In genomic region chr9:34579097-34579818, GRCh38 we compare ENCODE assay signal across 18 cellular contexts. TPM values are rescaled to one million over a fixed set of nuclear protein-coding genes. Genes with fewer than 3 reads are reported as not detected.
A peak's percentile ranks its signal among the peaks of the same experiment; 100 is the strongest.
DNase-seq lines count a peak whose midpoint lies in the region; ATAC-seq, FAIRE-seq and TF ChIP-seq lines count a peak whose summit lies in the region.
"Had no signal": no experiment of that assay in that cellular context is flagged by ENCODE, and none has a peak within 500 bp of the region (broad histone marks: within the 10 kb centered on the region; RNA-seq: fewer than 3 reads in every experiment).

No MANE protein-coding gene starts in this region.

- TF ChIP-seq RAD21 in HepG2 (CRISPR knock-in tag; IDR thresholded peaks at IDR 0.05): no peak

- H4K20me1 ChIP-seq in HepG2 (ENCODE audit: insufficient read depth, low read length): no peaks in the 10 kb centered on the region

- H3K9me3 ChIP-seq in A673 (ENCODE audit: low read depth, low read length, poor library complexity, severe bottlenecking): no peaks in the 10 kb centered on the region
- H3K9me3 ChIP-seq in HUES64 (ENCODE audit: insufficient read depth, low read depth, low read length): no peaks in the 10 kb centered on the region
- H3K9me3 ChIP-seq in HepG2 (ENCODE audit: low read length): no peaks in the 10 kb centered on the region
- H3K9me3 ChIP-seq: neutrophil, tibial artery had no signal

- WGBS in HUES64: 9% methylated on average over 9 of the region's 17 CpGs
- no CpG with 5 or more reads among the region's 17 CpGs for WGBS in mesendoderm (ENCODE audit: extremely low coverage, insufficient coverage, low lambda C conversion rate)
- WGBS in HepG2 (ENCODE audit: low lambda C conversion rate): 25% methylated on average over 16 of the region's 17 CpGs

- H3K27me3 ChIP-seq in A673 (replicated peaks; ENCODE audit: insufficient read depth, low read depth, low read length, poor library complexity) (peaks cover 9% of the 10 kb centered on the region), HUES64 (ENCODE audit: insufficient read depth, low read length) (peaks cover 93% of the 10 kb centered on the region), dorsolateral prefrontal cortex (peaks cover 0 to 22% (median 0%) of the 10 kb centered on the region in 45 donors), mesendoderm (ENCODE audit: insufficient read depth, low read length, poor library complexity) (peaks cover 1% of the 10 kb centered on the region), HepG2 (ENCODE audit: control insufficient read depth in 1 of 2, insufficient read depth in 2 of 2, low read length in 2 of 2) (peaks cover 13 to 73% of the 10 kb centered on the region in 2 experiments; a peak in 4 of 5 replicates)

- peaks cover 22% of the 10 kb centered on the region for H3K4me1 ChIP-seq in A673 (ENCODE audit: insufficient read depth, low read length, poor library complexity, severe bottlenecking)
- H3K4me1 ChIP-seq in HUES64 (ENCODE audit: insufficient read depth, low read length): peaks cover 43% of the 10 kb centered on the region
- peaks cover 22% of the 10 kb centered on the region for H3K4me1 ChIP-seq in mesendoderm (ENCODE audit: control insufficient read depth, low read depth, low read length)
- no peaks in the 10 kb centered on the region for H3K4me1 ChIP-seq in HepG2 (ENCODE audit: insufficient read depth, low read length)

- no peak overlapping the region for H4K5ac ChIP-seq in mesendoderm (ENCODE audit: low read length)

- DNase-seq in A673 (ENCODE audit: low spot score) (peak; percentile 40), dorsolateral prefrontal cortex (no peak), mesendoderm (no peak), HepG2 (ENCODE audit: low spot score) (no peak), GF-D8 (lab: John Stamatoyannopoulos, UW) (no peak)
- no peak for DNase-seq in activated CD4-positive, alpha-beta T cell treated with anti-CD3 and anti-CD28 coated beads for 1 hour
- DNase-seq: activated gamma-delta T cell treated with Interleukin-2 at 50 U/mL for 16 hours, dermis blood vessel endothelial cell, NCI-H2171 treated with DMSO at 0.1 percent for 48 hours, tibial artery had no signal

- H3K27ac ChIP-seq in A673 (ENCODE audit: low read depth, low read length, poor library complexity, severe bottlenecking) (no peak overlapping the region), HUES64 (ENCODE audit: low read depth, low read length) (no peak overlapping the region), dorsolateral prefrontal cortex (peak overlapping the region in 35 of 59 donors; percentile 5 to 88 (median 40)), mesendoderm (ENCODE audit: low read depth, low read length) (no peak overlapping the region), HepG2 (ENCODE audit: extremely low read length, insufficient read depth, low read length) (no peak overlapping the region)
- H3K27ac ChIP-seq: neutrophil, tibial artery had no signal

- H2BK120ac ChIP-seq in mesendoderm (ENCODE audit: low read depth, low read length): no peak overlapping the region

- intact Hi-C loops in A673 (cut with micrococcal nuclease; ENCODE audit: unreplicated experiment) (no loop called here), dorsolateral prefrontal cortex (cut with DNase I) (no loop called here), HepG2 (cut with micrococcal nuclease; ENCODE audit: unreplicated experiment) (no loop called here)

- no peak overlapping the region for H2BK5ac ChIP-seq in mesendoderm (ENCODE audit: low read length)

- peak overlapping the region; percentile 99 for H2AK5ac ChIP-seq in mesendoderm (ENCODE audit: low read length)

- POLR2A ChIA-PET in A673 (lab: Charles Lee; ENCODE audit: low non-redundant PET): no interaction called here
- POLR2A ChIA-PET in HepG2 (lab: Yijun Ruan, JAX): no interaction called here

- no peak overlapping the region for H3K9ac ChIP-seq in HUES64 (ENCODE audit: low read depth, low read length)
- H3K9ac ChIP-seq in mesendoderm (ENCODE audit: low read length): peak overlapping the region; percentile 60
- H3K9ac ChIP-seq in HepG2 (ENCODE audit: insufficient read depth, low read depth, low read length): no peak overlapping the region

- no peak overlapping the region for H3K18ac ChIP-seq in mesendoderm (ENCODE audit: low read length)

- H3K79me2 ChIP-seq in mesendoderm (ENCODE audit: control insufficient read depth, insufficient read depth, low read length) (no peaks in the 10 kb centered on the region), HepG2 (ENCODE audit: insufficient read depth, low read length) (no peaks in the 10 kb centered on the region)

- ATAC-seq in HepG2: no peak
- no peak for ATAC-seq in HG03196 (IDR thresholded peaks at IDR 0.05; ENCODE audit: unreplicated experiment)

- H3K4me2 ChIP-seq in mesendoderm (ENCODE audit: low read length) (peak overlapping the region; percentile 73), HepG2 (ENCODE audit: low read depth, low read length) (no peak overlapping the region)

- TF ChIP-seq CTCF in A673 (conservative IDR thresholded peaks at IDR 0.05; ENCODE audit: low read depth, low read length) (no peak), dorsolateral prefrontal cortex (IDR thresholded peaks at IDR 0.05 in 54 of 56, conservative IDR thresholded peaks at IDR 0.05 in 2 of 56; ENCODE audit: low read depth in 1 of 56, partially characterized antibody in 56 of 56) (no peak), HepG2 (CRISPR knock-in tag; IDR thresholded peaks at IDR 0.05) (no peak)

- no peak overlapping the region for H2BK15ac ChIP-seq in mesendoderm (replicated peaks; ENCODE audit: low read depth)

- FAIRE-seq in HepG2 (lab: Jason Lieb, UNC): no peak
- FAIRE-seq: GM19239 had no signal

- TF ChIP-seq POLR2A in HepG2 (IDR thresholded peaks at IDR 0.05; ENCODE audit: insufficient read depth in 1 of 2, low read depth in 2 of 2, low read length in 2 of 2): no peak

- H3K79me1 ChIP-seq in mesendoderm (ENCODE audit: low read length): no peaks in the 10 kb centered on the region

- H2AFZ ChIP-seq in HepG2 (ENCODE audit: low read length): no peak overlapping the region

- TF ChIP-seq EP300 in HepG2 (IDR thresholded peaks at IDR 0.05; ENCODE audit: low read depth in 2 of 2, low read length in 2 of 2): no peak
- no peak for TF ChIP-seq EP300 in HepG2 (CRISPR knock-in tag; IDR thresholded peaks at IDR 0.05; ENCODE audit: borderline replicate concordance)

- no peak overlapping the region for H4K8ac ChIP-seq in mesendoderm (ENCODE audit: low read depth, low read length)

- peak overlapping the region; percentile 59 for H3K23ac ChIP-seq in mesendoderm (ENCODE audit: low read length)

- in situ Hi-C loops in HepG2 (cut with HindIII; ENCODE audit: extremely low pct_ligation_motif_present, low pct_unique_long_range_greater_than_20kb): no loop called here

- H3K4me3 ChIP-seq in A673 (ENCODE audit: low read depth, low read length, poor library complexity, severe bottlenecking) (no peak overlapping the region), HUES64 (ENCODE audit: low read length) (peak overlapping the region; percentile 55), dorsolateral prefrontal cortex (peak overlapping the region in 4 of 59 donors; percentile 12 to 56 (median 38)), mesendoderm (ENCODE audit: low read length) (no peak overlapping the region), HepG2 (replicated peaks in 1 of 3; ENCODE audit: insufficient read depth in 1 of 3, low read depth in 2 of 3, low read length in 3 of 3) (no peak overlapping the region)
- H3K4me3 ChIP-seq: lung, tibial artery had no signal

- no peak overlapping the region for H3K4ac ChIP-seq in mesendoderm (ENCODE audit: low read depth, low read length)

- peak overlapping the region; percentile 89 for H3K56ac ChIP-seq in mesendoderm (ENCODE audit: low read length)

- BruUV-seq in A673 (replicated peaks; lab: Mats Ljungman, UMichigan): no TSS peak
- no TSS peak for BruUV-seq in HepG2 (replicated peaks; lab: Mats Ljungman, UMichigan)

- CTCF ChIA-PET in A673 (lab: Charles Lee): no interaction called here
- CTCF ChIA-PET in HepG2 (lab: Yijun Ruan, JAX; ENCODE audit: low intra/inter-chr PET ratio, low total read pairs): no interaction called here

- H3K36me3 ChIP-seq in A673 (ENCODE audit: insufficient read depth, low read length, poor library complexity, severe bottlenecking): no peaks in the 10 kb centered on the region
- H3K36me3 ChIP-seq in HUES64 (ENCODE audit: insufficient read depth, low read length): no peaks in the 10 kb centered on the region
- H3K36me3 ChIP-seq in mesendoderm (ENCODE audit: control insufficient read depth, insufficient read depth, low read length): no peaks in the 10 kb centered on the region
- H3K36me3 ChIP-seq in HepG2 (replicated peaks in 1 of 2; ENCODE audit: control insufficient read depth in 1 of 2, insufficient read depth in 2 of 2, low read length in 2 of 2): no peaks in the 10 kb centered on the region
- H3K36me3 ChIP-seq: neutrophil, tibial artery had no signal

RNA-seq across cellular contexts. Expression of gene CNTFR, which starts 10.3 kb away (rescaled TPM):
- total RNA-seq in A673 (2021) (3.7 and 4.5 TPM in 2 replicates), dorsolateral prefrontal cortex (100 to 1,000 TPM in 12 of 120 experiments, 10 to 100 TPM in 108; 36.2 to 149 (median 67.2) TPM), HepG2 (2016; rRNA removed; fragmentation: Illumina TruSeq; extraction: Trizol) (not detected in 2 replicates)
- 26.9 TPM for polyA plus RNA-seq in HUES64 (2013, experiment 1 of 2)
- 48.1 TPM for polyA plus RNA-seq in HUES64 (2013, experiment 2 of 2)
- polyA plus RNA-seq in mesendoderm (2013, experiment 1 of 2): 4.5 TPM
- 4.3 TPM for polyA plus RNA-seq in mesendoderm (2013, experiment 2 of 2)
- not detected in 2 replicates for total RNA-seq in HepG2 (2016; cell fraction: cytosol; rRNA removed; fragmentation: Illumina TruSeq; extraction: Trizol; ENCODE audit: low read depth)
- not detected in 2 replicates for total RNA-seq in HepG2 (2016; cell fraction: insoluble cytoplasmic fraction; rRNA removed; fragmentation: Illumina TruSeq; extraction: Trizol)
- total RNA-seq in HepG2 (2016; cell fraction: membrane; rRNA removed; fragmentation: Illumina TruSeq; extraction: Trizol): not detected in 2 replicates
- not detected in 2 replicates for total RNA-seq in HepG2 (2016; cell fraction: nucleus; rRNA removed; fragmentation: Illumina TruSeq; extraction: Trizol)
- polyA plus RNA-seq in HepG2 (2011; rRNA removed): not detected in 2 replicates
- polyA plus RNA-seq in HepG2 (2011; cell fraction: cytosol; rRNA removed): not detected in 2 replicates
- not detected in 2 replicates for polyA plus RNA-seq in HepG2 (2011; cell fraction: nucleus; rRNA removed)
- polyA plus RNA-seq in HepG2 (2012): not detected in 2 replicates
- not detected in 2 replicates for polyA plus RNA-seq in HepG2 (2016; cell fraction: cytosol; fragmentation: Illumina TruSeq; extraction: Trizol; ENCODE audit: low read depth)
- not detected in 2 replicates for polyA plus RNA-seq in HepG2 (2016; cell fraction: insoluble cytoplasmic fraction; fragmentation: Illumina TruSeq; extraction: Trizol; ENCODE audit: low read depth)
- not detected in 2 replicates for polyA plus RNA-seq in HepG2 (2016; cell fraction: membrane; fragmentation: Illumina TruSeq; extraction: Trizol; ENCODE audit: low read depth)
- not detected in 2 replicates for polyA plus RNA-seq in HepG2 (2016; cell fraction: nucleus; fragmentation: Illumina TruSeq; extraction: Trizol; ENCODE audit: insufficient read depth, low read depth)
- 0.34 TPM in 1 of 2 replicates, not detected in the other for polyA minus RNA-seq in HepG2 (2011; rRNA and poly(A)+ RNA removed; ENCODE audit: low replicate concordance)
- not detected in 2 replicates for polyA minus RNA-seq in HepG2 (2011; cell fraction: cytosol; rRNA and poly(A)+ RNA removed)
- not detected in 2 replicates for polyA minus RNA-seq in HepG2 (2011; cell fraction: nucleus; rRNA and poly(A)+ RNA removed)
- total RNA-seq: activated CD8-positive, alpha-beta memory T cell treated with anti-CD3 and anti-CD28 coated beads for 36 hours; dermis blood vessel endothelial cell; MCF 10A had no signal

RNA-seq across cellular contexts. Expression of gene RPP25L, which starts 32.6 kb away (rescaled TPM):
- total RNA-seq in A673 (2021) (19.7 and 31.6 TPM in 2 replicates), dorsolateral prefrontal cortex (10 to 100 TPM; 12.3 to 32.2 (median 20.6) TPM), HepG2 (2016; rRNA removed; fragmentation: Illumina TruSeq; extraction: Trizol) (24.5 and 32.1 TPM in 2 replicates)
- 21.0 TPM for polyA plus RNA-seq in HUES64 (2013, experiment 1 of 2)
- 22.1 TPM for polyA plus RNA-seq in HUES64 (2013, experiment 2 of 2)
- 19.6 TPM for polyA plus RNA-seq in mesendoderm (2013, experiment 1 of 2)
- polyA plus RNA-seq in mesendoderm (2013, experiment 2 of 2): 19.3 TPM
- total RNA-seq in HepG2 (2016; cell fraction: cytosol; rRNA removed; fragmentation: Illumina TruSeq; extraction: Trizol; ENCODE audit: low read depth): 11.7 and 12.9 TPM in 2 replicates
- 25.9 and 30.1 TPM in 2 replicates for total RNA-seq in HepG2 (2016; cell fraction: insoluble cytoplasmic fraction; rRNA removed; fragmentation: Illumina TruSeq; extraction: Trizol)
- total RNA-seq in HepG2 (2016; cell fraction: membrane; rRNA removed; fragmentation: Illumina TruSeq; extraction: Trizol): 15.6 and 18.9 TPM in 2 replicates
- total RNA-seq in HepG2 (2016; cell fraction: nucleus; rRNA removed; fragmentation: Illumina TruSeq; extraction: Trizol): 10.0 and 12.4 TPM in 2 replicates
- 27.3 and 31.2 TPM in 2 replicates for polyA plus RNA-seq in HepG2 (2011; rRNA removed)
- 27.2 and 38.8 TPM in 2 replicates for polyA plus RNA-seq in HepG2 (2011; cell fraction: cytosol; rRNA removed)
- 14.2 and 16.4 TPM in 2 replicates for polyA plus RNA-seq in HepG2 (2011; cell fraction: nucleus; rRNA removed)
- polyA plus RNA-seq in HepG2 (2012): 15.8 and 18.2 TPM in 2 replicates
- 11.0 and 13.0 TPM in 2 replicates for polyA plus RNA-seq in HepG2 (2016; cell fraction: cytosol; fragmentation: Illumina TruSeq; extraction: Trizol; ENCODE audit: low read depth)
- 26.3 and 26.5 TPM in 2 replicates for polyA plus RNA-seq in HepG2 (2016; cell fraction: insoluble cytoplasmic fraction; fragmentation: Illumina TruSeq; extraction: Trizol; ENCODE audit: low read depth)
- polyA plus RNA-seq in HepG2 (2016; cell fraction: membrane; fragmentation: Illumina TruSeq; extraction: Trizol; ENCODE audit: low read depth): 11.2 and 12.0 TPM in 2 replicates
- polyA plus RNA-seq in HepG2 (2016; cell fraction: nucleus; fragmentation: Illumina TruSeq; extraction: Trizol; ENCODE audit: insufficient read depth, low read depth): 13.1 and 17.9 TPM in 2 replicates
- 17.6 and 31.0 TPM in 2 replicates for polyA minus RNA-seq in HepG2 (2011; rRNA and poly(A)+ RNA removed; ENCODE audit: low replicate concordance)
- polyA minus RNA-seq in HepG2 (2011; cell fraction: cytosol; rRNA and poly(A)+ RNA removed): 11.2 and 11.8 TPM in 2 replicates
- 5.3 and 5.7 TPM in 2 replicates for polyA minus RNA-seq in HepG2 (2011; cell fraction: nucleus; rRNA and poly(A)+ RNA removed)

RNA-seq across cellular contexts. Expression of gene DCTN3, which starts 41.0 kb away (rescaled TPM):
- total RNA-seq in A673 (2021): 79.3 and 89.4 TPM in 2 replicates
- 32.6 TPM for polyA plus RNA-seq in HUES64 (2013, experiment 1 of 2)
- polyA plus RNA-seq in HUES64 (2013, experiment 2 of 2): 43.8 TPM
- 100 to 1,000 TPM in 116 of 120 experiments, 10 to 100 TPM in 4; 83.5 to 180 (median 139) TPM for total RNA-seq in dorsolateral prefrontal cortex
- 27.5 TPM for polyA plus RNA-seq in mesendoderm (2013, experiment 1 of 2)
- 26.4 TPM for polyA plus RNA-seq in mesendoderm (2013, experiment 2 of 2)
- total RNA-seq in HepG2 (2016; rRNA removed; fragmentation: Illumina TruSeq; extraction: Trizol): 27.4 and 30.8 TPM in 2 replicates
- total RNA-seq in HepG2 (2016; cell fraction: cytosol; rRNA removed; fragmentation: Illumina TruSeq; extraction: Trizol; ENCODE audit: low read depth): 11.0 and 11.1 TPM in 2 replicates
- 29.0 and 29.5 TPM in 2 replicates for total RNA-seq in HepG2 (2016; cell fraction: insoluble cytoplasmic fraction; rRNA removed; fragmentation: Illumina TruSeq; extraction: Trizol)
- 15.9 and 16.4 TPM in 2 replicates for total RNA-seq in HepG2 (2016; cell fraction: membrane; rRNA removed; fragmentation: Illumina TruSeq; extraction: Trizol)
- total RNA-seq in HepG2 (2016; cell fraction: nucleus; rRNA removed; fragmentation: Illumina TruSeq; extraction: Trizol): 15.7 and 15.9 TPM in 2 replicates
- 32.8 and 34.5 TPM in 2 replicates for polyA plus RNA-seq in HepG2 (2011; rRNA removed)
- polyA plus RNA-seq in HepG2 (2011; cell fraction: cytosol; rRNA removed): 32.8 and 40.8 TPM in 2 replicates
- polyA plus RNA-seq in HepG2 (2011; cell fraction: nucleus; rRNA removed): 36.1 and 42.7 TPM in 2 replicates
- 27.8 and 28.4 TPM in 2 replicates for polyA plus RNA-seq in HepG2 (2012)
- 15.7 and 17.6 TPM in 2 replicates for polyA plus RNA-seq in HepG2 (2016; cell fraction: cytosol; fragmentation: Illumina TruSeq; extraction: Trizol; ENCODE audit: low read depth)
- polyA plus RNA-seq in HepG2 (2016; cell fraction: insoluble cytoplasmic fraction; fragmentation: Illumina TruSeq; extraction: Trizol; ENCODE audit: low read depth): 38.4 and 45.3 TPM in 2 replicates
- 19.8 and 22.1 TPM in 2 replicates for polyA plus RNA-seq in HepG2 (2016; cell fraction: membrane; fragmentation: Illumina TruSeq; extraction: Trizol; ENCODE audit: low read depth)
- 37.1 and 38.5 TPM in 2 replicates for polyA plus RNA-seq in HepG2 (2016; cell fraction: nucleus; fragmentation: Illumina TruSeq; extraction: Trizol; ENCODE audit: insufficient read depth, low read depth)
- 25.6 and 63.0 TPM in 2 replicates for polyA minus RNA-seq in HepG2 (2011; rRNA and poly(A)+ RNA removed; ENCODE audit: low replicate concordance)
- polyA minus RNA-seq in HepG2 (2011; cell fraction: cytosol; rRNA and poly(A)+ RNA removed): 6.0 and 6.2 TPM in 2 replicates
- 17.4 and 23.5 TPM in 2 replicates for polyA minus RNA-seq in HepG2 (2011; cell fraction: nucleus; rRNA and poly(A)+ RNA removed)

RNA-seq across cellular contexts. Expression of gene ARID3C, which starts 49.6 kb away (rescaled TPM):
- total RNA-seq in A673 (2021) (not detected in 2 replicates), dorsolateral prefrontal cortex (1 to 10 TPM in 41 of 120 experiments, under 1 TPM in 68, not detected in 11; 0.30 to 3.0 (median 0.87) TPM), HepG2 (2016; rRNA removed; fragmentation: Illumina TruSeq; extraction: Trizol) (not detected in 2 replicates)
- not detected for polyA plus RNA-seq in HUES64 (2013, experiment 1 of 2)
- polyA plus RNA-seq in HUES64 (2013, experiment 2 of 2): not detected
- polyA plus RNA-seq in mesendoderm (2013, experiment 1 of 2): not detected
- polyA plus RNA-seq in mesendoderm (2013, experiment 2 of 2): not detected
- total RNA-seq in HepG2 (2016; cell fraction: cytosol; rRNA removed; fragmentation: Illumina TruSeq; extraction: Trizol; ENCODE audit: low read depth): not detected in 2 replicates
- total RNA-seq in HepG2 (2016; cell fraction: insoluble cytoplasmic fraction; rRNA removed; fragmentation: Illumina TruSeq; extraction: Trizol): not detected in 2 replicates
- not detected in 2 replicates for total RNA-seq in HepG2 (2016; cell fraction: membrane; rRNA removed; fragmentation: Illumina TruSeq; extraction: Trizol)
- not detected in 2 replicates for total RNA-seq in HepG2 (2016; cell fraction: nucleus; rRNA removed; fragmentation: Illumina TruSeq; extraction: Trizol)
- polyA plus RNA-seq in HepG2 (2011; rRNA removed): not detected in 2 replicates
- polyA plus RNA-seq in HepG2 (2011; cell fraction: cytosol; rRNA removed): not detected in 2 replicates
- polyA plus RNA-seq in HepG2 (2011; cell fraction: nucleus; rRNA removed): 0.17 and 0.34 TPM in 2 replicates
- polyA plus RNA-seq in HepG2 (2012): 0.12 TPM in 1 of 2 replicates, not detected in the other
- not detected in 2 replicates for polyA plus RNA-seq in HepG2 (2016; cell fraction: cytosol; fragmentation: Illumina TruSeq; extraction: Trizol; ENCODE audit: low read depth)
- not detected in 2 replicates for polyA plus RNA-seq in HepG2 (2016; cell fraction: insoluble cytoplasmic fraction; fragmentation: Illumina TruSeq; extraction: Trizol; ENCODE audit: low read depth)
- polyA plus RNA-seq in HepG2 (2016; cell fraction: membrane; fragmentation: Illumina TruSeq; extraction: Trizol; ENCODE audit: low read depth): not detected in 2 replicates
- polyA plus RNA-seq in HepG2 (2016; cell fraction: nucleus; fragmentation: Illumina TruSeq; extraction: Trizol; ENCODE audit: insufficient read depth, low read depth): 0.45 TPM in 1 of 2 replicates, not detected in the other
- not detected in 2 replicates for polyA minus RNA-seq in HepG2 (2011; rRNA and poly(A)+ RNA removed; ENCODE audit: low replicate concordance)
- not detected in 2 replicates for polyA minus RNA-seq in HepG2 (2011; cell fraction: cytosol; rRNA and poly(A)+ RNA removed)
- polyA minus RNA-seq in HepG2 (2011; cell fraction: nucleus; rRNA and poly(A)+ RNA removed): not detected in 2 replicates
- total RNA-seq: lung, MCF 10A, skeletal muscle tissue had no signal
- polyA plus RNA-seq: lung had no signal

RNA-seq across cellular contexts. Expression of gene ENHO, which starts 56.5 kb away (rescaled TPM):
- total RNA-seq in A673 (2021) (1.2 and 2.8 TPM in 2 replicates), dorsolateral prefrontal cortex (100 to 1,000 TPM in 101 of 120 experiments, 10 to 100 TPM in 19; 56.2 to 336 (median 124) TPM), HepG2 (2016; rRNA removed; fragmentation: Illumina TruSeq; extraction: Trizol) (0.51 and 0.60 TPM in 2 replicates)
- polyA plus RNA-seq in HUES64 (2013, experiment 1 of 2): 17.5 TPM
- polyA plus RNA-seq in HUES64 (2013, experiment 2 of 2): 19.8 TPM
- polyA plus RNA-seq in mesendoderm (2013, experiment 1 of 2): 7.3 TPM
- polyA plus RNA-seq in mesendoderm (2013, experiment 2 of 2): 7.1 TPM
- total RNA-seq in HepG2 (2016; cell fraction: cytosol; rRNA removed; fragmentation: Illumina TruSeq; extraction: Trizol; ENCODE audit: low read depth): 3.5 and 4.0 TPM in 2 replicates
- 0.64 and 0.91 TPM in 2 replicates for total RNA-seq in HepG2 (2016; cell fraction: insoluble cytoplasmic fraction; rRNA removed; fragmentation: Illumina TruSeq; extraction: Trizol)
- total RNA-seq in HepG2 (2016; cell fraction: membrane; rRNA removed; fragmentation: Illumina TruSeq; extraction: Trizol): 2.4 and 2.5 TPM in 2 replicates
- 0.47 TPM in 1 of 2 replicates, not detected in the other for total RNA-seq in HepG2 (2016; cell fraction: nucleus; rRNA removed; fragmentation: Illumina TruSeq; extraction: Trizol)
- 0.08 TPM in 1 of 2 replicates, not detected in the other for polyA plus RNA-seq in HepG2 (2011; rRNA removed)
- 0.07 TPM in 1 of 2 replicates, not detected in the other for polyA plus RNA-seq in HepG2 (2011; cell fraction: cytosol; rRNA removed)
- polyA plus RNA-seq in HepG2 (2011; cell fraction: nucleus; rRNA removed): not detected in 2 replicates
- not detected in 2 replicates for polyA plus RNA-seq in HepG2 (2012)
- polyA plus RNA-seq in HepG2 (2016; cell fraction: cytosol; fragmentation: Illumina TruSeq; extraction: Trizol; ENCODE audit: low read depth): 5.9 and 6.4 TPM in 2 replicates
- 0.51 and 0.62 TPM in 2 replicates for polyA plus RNA-seq in HepG2 (2016; cell fraction: insoluble cytoplasmic fraction; fragmentation: Illumina TruSeq; extraction: Trizol; ENCODE audit: low read depth)
- 3.4 and 3.8 TPM in 2 replicates for polyA plus RNA-seq in HepG2 (2016; cell fraction: membrane; fragmentation: Illumina TruSeq; extraction: Trizol; ENCODE audit: low read depth)
- 0.77 TPM in 1 of 2 replicates, not detected in the other for polyA plus RNA-seq in HepG2 (2016; cell fraction: nucleus; fragmentation: Illumina TruSeq; extraction: Trizol; ENCODE audit: insufficient read depth, low read depth)
- polyA minus RNA-seq in HepG2 (2011; rRNA and poly(A)+ RNA removed; ENCODE audit: low replicate concordance): not detected in 2 replicates
- polyA minus RNA-seq in HepG2 (2011; cell fraction: cytosol; rRNA and poly(A)+ RNA removed): not detected in 2 replicates
- not detected in 2 replicates for polyA minus RNA-seq in HepG2 (2011; cell fraction: nucleus; rRNA and poly(A)+ RNA removed)
- total RNA-seq: dermis blood vessel endothelial cell, MCF 10A had no signal

Comparison
In these comparisons a context has a peak if more than half of its experiments do, and no peak if none do; other contexts are left out.
1. H3K27ac ChIP-seq: peak in dorsolateral prefrontal cortex (35 of 59); none in A673 (single experiment), HUES64 (single experiment), mesendoderm (single experiment) and HepG2 (single experiment).